Comparison of ENCODE assay signal across 24 cellular contexts in genomic region chr2:76406134-76406855, GRCh38.
DNase-seq lines count a peak whose midpoint lies in the region; ATAC-seq and TF ChIP-seq lines count a peak whose summit lies in the region.
"Had no signal": no experiment of that assay in that cellular context is flagged by ENCODE, and none has a peak within 500 bp of the region (broad histone marks: within the 10 kb centered on the region; RNA-seq: fewer than 3 reads in every experiment).

No MANE protein-coding gene starts in this region.

- DNase-seq in Right ventricle myocardium inferior (ENCODE audit: missing footprints): peak; percentile 8
- DNase-seq in right atrium auricular region (ENCODE audit: low spot score): no peak
- peak; percentile 57 for DNase-seq in endodermal cell
- no peak for DNase-seq in neuronal stem cell (ENCODE audit: low spot score)
- no peak for DNase-seq in SIG-M5 (lab: John Stamatoyannopoulos, UW)
- DNase-seq: CD4-positive, CD25-positive, alpha-beta regulatory T cell; DMS153; DND-41; GM23248; Kasumi-1; NCI-H1092 treated with DMSO at 0.1 percent for 48 hours; NCI-H1436; NCI-H187 treated with DMSO at 0.1 percent for 48 hours; NCI-H2107; NCI-H524; NCI-H748 treated with DMSO at 0.1 percent for 48 hours; PC-9; Right ventricle myocardium superior; SK-N-SH had no signal

- H3K27me3 ChIP-seq in right atrium auricular region (no peaks in the 10 kb centered on the region), endodermal cell (ENCODE audit: control insufficient read depth, insufficient read depth, low read length, poor library complexity, severe bottlenecking) (no peaks in the 10 kb centered on the region), neuronal stem cell (ENCODE audit: control insufficient read depth in 3 of 3, insufficient read depth in 3 of 3, low read depth in 1 of 3, low read length in 3 of 3) (no peaks in the 10 kb centered on the region)
- H3K27me3 ChIP-seq: BLaER1 had no signal

- H2BK15ac ChIP-seq in neuronal stem cell (ENCODE audit: low read length): no peak overlapping the region

- peaks cover 17% of the 10 kb centered on the region for H3K36me3 Mint-ChIP-seq in endodermal cell (ENCODE audit: low read depth)
- H3K36me3 Mint-ChIP-seq: CD4-positive, CD25-positive, alpha-beta regulatory T cell had no signal

- H2AFZ ChIP-seq in neuronal stem cell (ENCODE audit: low read length): no peak overlapping the region
- H2AFZ ChIP-seq: GM23248, PC-9 had no signal

- WGBS in endodermal cell (ENCODE audit: insufficient coverage in 1 of 2, insufficient read length in 1 of 2), 2 experiments: 94 to 100% methylated on average over 1 to 12 of the region's 12 CpGs
- whole genome bisulfite sequencing in neuronal stem cell (ENCODE audit: extremely low coverage in 2 of 2, insufficient read length in 2 of 2, insufficient replicate concordance in 1 of 2), 2 donors: no CpG with 5 or more reads among the region's 12 CpGs

- H3K9me3 ChIP-seq in right atrium auricular region: no peaks in the 10 kb centered on the region
- H3K9me3 ChIP-seq in endodermal cell (ENCODE audit: control insufficient read depth, low read length): peaks cover 73% of the 10 kb centered on the region
- H3K9me3 ChIP-seq in neuronal stem cell (replicated peaks in 1 of 2; ENCODE audit: control insufficient read depth in 2 of 2, insufficient read depth in 1 of 2, low read depth in 1 of 2, low read length in 2 of 2): peaks cover 0 to 7% of the 10 kb centered on the region in 2 donors
- H3K9me3 ChIP-seq: SK-N-SH had no signal

- H3K9me3 Mint-ChIP-seq in endodermal cell: peaks cover 71% of the 10 kb centered on the region

- peaks cover under 1% of the 10 kb centered on the region for H3K4me1 Mint-ChIP-seq in endodermal cell
- H3K4me1 Mint-ChIP-seq: CD4-positive, CD25-positive, alpha-beta regulatory T cell had no signal

- H3K14ac ChIP-seq in neuronal stem cell (ENCODE audit: low read length): no peak overlapping the region

- TF ChIP-seq CTCF in right atrium auricular region (IDR thresholded peaks at IDR 0.05): no peak
- TF ChIP-seq CTCF in endodermal cell (conservative IDR thresholded peaks at IDR 0.05): no peak

- peak overlapping the region; percentile 58 for H2AK5ac ChIP-seq in neuronal stem cell (ENCODE audit: low read depth, low read length)

- no peak overlapping the region for H3K4ac ChIP-seq in neuronal stem cell (ENCODE audit: low read length)

- no peaks in the 10 kb centered on the region for H3K27me3 Mint-ChIP-seq in endodermal cell (ENCODE audit: insufficient read depth)
- H3K27me3 Mint-ChIP-seq: CD4-positive, CD25-positive, alpha-beta regulatory T cell had no signal

- no peak overlapping the region for H3K9ac ChIP-seq in endodermal cell (ENCODE audit: extremely low read depth, low read length, poor library complexity, severe bottlenecking)
- H3K9ac ChIP-seq in neuronal stem cell (ENCODE audit: low read depth, low read length, poor library complexity): peak overlapping the region; percentile 5
- H3K9ac ChIP-seq: BLaER1, GM23248, SK-N-SH had no signal

- intact Hi-C loops in Right ventricle myocardium inferior (cut with DNase I): no loop called here

- H3K4me3 ChIP-seq in right atrium auricular region (no peak overlapping the region), endodermal cell (ENCODE audit: low read length) (no peak overlapping the region), neuronal stem cell (ENCODE audit: low read length in 2 of 2) (peak overlapping the region in 1 of 2 donors; percentile 4)
- H3K4me3 ChIP-seq: BLaER1, GM23248, K562, PC-9 had no signal

- H3K4me3 Mint-ChIP-seq in endodermal cell: no peak overlapping the region
- H3K4me3 Mint-ChIP-seq: CD4-positive, CD25-positive, alpha-beta regulatory T cell had no signal

- H4K8ac ChIP-seq in neuronal stem cell (ENCODE audit: low read depth, low read length): no peak overlapping the region

- no peak overlapping the region for H3K4me2 ChIP-seq in neuronal stem cell (ENCODE audit: insufficient read depth, low read length, poor library complexity, severe bottlenecking)
- H3K4me2 ChIP-seq: BLaER1, PC-9, SK-N-SH had no signal

- H3K4me1 ChIP-seq in right atrium auricular region (no peaks in the 10 kb centered on the region), endodermal cell (ENCODE audit: control insufficient read depth, insufficient read depth, low read length) (no peaks in the 10 kb centered on the region), neuronal stem cell (ENCODE audit: control insufficient read depth in 2 of 2, insufficient read depth in 1 of 2, low read depth in 1 of 2, low read length in 2 of 2) (no peaks in the 10 kb centered on the region)
- H3K4me1 ChIP-seq: BLaER1 had no signal

- no peak overlapping the region for H2BK120ac ChIP-seq in neuronal stem cell (ENCODE audit: low read depth, low read length)

- peak overlapping the region; percentile 59 for H3K18ac ChIP-seq in neuronal stem cell (ENCODE audit: low read length)

- H3K23ac ChIP-seq in neuronal stem cell (ENCODE audit: low read depth, low read length, poor library complexity): no peak overlapping the region

- H3K79me1 ChIP-seq in neuronal stem cell (ENCODE audit: low read depth, low read length): no peaks in the 10 kb centered on the region

- H4K91ac ChIP-seq in neuronal stem cell (ENCODE audit: low read depth, low read length, poor library complexity): no peak overlapping the region

- H2BK5ac ChIP-seq in neuronal stem cell (ENCODE audit: low read length): no peak overlapping the region

- ATAC-seq in Right ventricle myocardium inferior: no peak
- ATAC-seq in HG03280 (IDR thresholded peaks at IDR 0.05; ENCODE audit: unreplicated experiment): no peak
- no peak for ATAC-seq in GM19455 (IDR thresholded peaks at IDR 0.05; ENCODE audit: unreplicated experiment)
- ATAC-seq: HCT116, K562 had no signal

- H3K27ac ChIP-seq in right atrium auricular region: no peak overlapping the region
- H3K27ac ChIP-seq in endodermal cell (ENCODE audit: low read depth, low read length): no peak overlapping the region
- no peak overlapping the region for H3K27ac ChIP-seq in neuronal stem cell (replicated peaks; ENCODE audit: low read length)
- H3K27ac ChIP-seq: BLaER1, GM23248, PC-9 had no signal

- no peak overlapping the region for H2BK12ac ChIP-seq in neuronal stem cell (ENCODE audit: low read length)

- no peak overlapping the region for H3K27ac Mint-ChIP-seq in endodermal cell
- H3K27ac Mint-ChIP-seq: CD4-positive, CD25-positive, alpha-beta regulatory T cell had no signal

- H3K36me3 ChIP-seq in right atrium auricular region (no peaks in the 10 kb centered on the region), endodermal cell (ENCODE audit: control insufficient read depth, insufficient read depth, low read length) (no peaks in the 10 kb centered on the region), neuronal stem cell (replicated peaks in 1 of 2; ENCODE audit: control insufficient read depth in 2 of 2, insufficient read depth in 2 of 2, low read length in 2 of 2) (no peaks in the 10 kb centered on the region)
- H3K36me3 ChIP-seq: BLaER1 had no signal

Comparison
In these comparisons a context has a peak if more than half of its experiments do, and no peak if none do; other contexts are left out.
1. DNase-seq: peak in Right ventricle myocardium inferior (single experiment) and endodermal cell (single experiment); none in right atrium auricular region (single experiment), neuronal stem cell (single experiment) and SIG-M5 (single experiment).